ENCODE assay signal across 24 cellular contexts in the genomic region with DNA sequence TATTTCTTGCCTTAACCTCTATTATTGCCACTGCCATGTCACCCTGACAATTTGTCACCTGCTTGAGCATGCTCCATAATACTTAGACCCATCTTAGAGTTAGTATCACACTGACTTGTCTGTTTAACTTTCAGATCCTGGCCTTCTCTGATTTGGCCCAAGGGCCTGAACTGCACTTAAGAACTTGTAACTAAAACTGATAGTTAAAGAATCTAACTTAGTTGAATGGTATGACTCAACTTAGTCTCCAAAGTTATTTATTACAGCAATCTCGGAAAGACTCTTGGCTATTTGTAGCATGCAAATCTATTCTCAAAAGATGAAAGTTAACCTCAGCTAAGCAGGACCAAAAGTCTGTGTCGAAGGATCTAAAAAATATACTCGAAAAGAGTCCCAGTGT.
DNase-seq lines count a peak whose midpoint lies in the region; ATAC-seq, FAIRE-seq and TF ChIP-seq lines count a peak whose summit lies in the region.
"Had no signal": no experiment of that assay in that cellular context is flagged by ENCODE, and none has a peak within 500 bp of the region (broad histone marks: within the 10 kb centered on the region; RNA-seq: fewer than 3 reads in every experiment).

No MANE protein-coding gene starts in this region.

- H3K9me3 ChIP-seq in MM.1S (replicated peaks; ENCODE audit: insufficient read depth, low read length) = no peaks in the 10 kb centered on the region
- H3K9me3 ChIP-seq: BE2C, body of pancreas, Caco-2, colonic mucosa, left lung had no signal

- H3K36me3 ChIP-seq in MM.1S (replicated peaks; ENCODE audit: insufficient read depth, low read length) = no peaks in the 10 kb centered on the region
- H3K36me3 ChIP-seq: BE2C, colonic mucosa, left lung had no signal

- ATAC-seq in GM19025 (IDR thresholded peaks at IDR 0.05; ENCODE audit: low read depth, unreplicated experiment) (peak; percentile 72), HG02610 (IDR thresholded peaks at IDR 0.05; ENCODE audit: unreplicated experiment) (peak; percentile 39), HG03095 (IDR thresholded peaks at IDR 0.05; ENCODE audit: unreplicated experiment) (peak; percentile 62)
- ATAC-seq: activated CD4-positive, CD25-positive, alpha-beta regulatory T cell treated with anti-CD3 and anti-CD28 coated beads, Interleukin-2, amount 50 U/mL, for 24 hours; body of pancreas; left lung; SK-N-SH treated with all-trans-retinoic acid at 6 μM for 48 hours had no signal

- H2AFZ ChIP-seq in MM.1S (ENCODE audit: low read length) = no peak overlapping the region

- no peaks in the 10 kb centered on the region for H3K27me3 ChIP-seq in MM.1S (replicated peaks; ENCODE audit: insufficient read depth, low read length)
- H3K27me3 ChIP-seq: BE2C, body of pancreas, colonic mucosa, left lung had no signal

- no peaks in the 10 kb centered on the region for H3K4me1 ChIP-seq in MM.1S (ENCODE audit: low read length)
- H3K4me1 ChIP-seq: BE2C, Caco-2, colonic mucosa, left lung had no signal

- no peak overlapping the region for H3K4me3 ChIP-seq in MM.1S (ENCODE audit: low read length)
- H3K4me3 ChIP-seq: body of pancreas, colonic mucosa, left lung had no signal

- no peak overlapping the region for H3K27ac ChIP-seq in MM.1S (ENCODE audit: low read length)
- H3K27ac ChIP-seq: 22Rv1, colonic mucosa, left lung had no signal

- H3K9ac ChIP-seq in MM.1S (ENCODE audit: low read length) = no peak overlapping the region

- no peaks in the 10 kb centered on the region for H3K9me2 ChIP-seq in MM.1S (replicated peaks; ENCODE audit: insufficient read depth, low read length)

- H3K4me2 ChIP-seq in MM.1S (ENCODE audit: low read depth, low read length) = no peak overlapping the region

- H3F3A ChIP-seq in MM.1S (ENCODE audit: insufficient read depth, low read length) = no peaks in the 10 kb centered on the region

- DNase-seq in D721Med (ENCODE audit: insufficient read length, low spot score) = no peak
- DNase-seq in MV-4-11 (lab: John Stamatoyannopoulos, UW) = no peak
- DNase-seq in superior temporal gyrus (ENCODE audit: extremely low spot score) = no peak
- DNase-seq in HT-29 (ENCODE audit: low spot score) = no peak
- no peak for DNase-seq in MM.1S
- DNase-seq: activated naive CD8-positive, alpha-beta T cell treated with anti-CD3 and anti-CD28 coated beads, Interleukin-2, amount 10 ng/mL, durations not matched to agents 7 days and 5 days; BE2C; body of pancreas; Caco-2; colonic mucosa; KBM-7; left lung; NCI-H2081; NCI-H510A treated with DMSO at 0.1 percent for 48 hours; RPMI8226; stimulated activated CD4-positive, alpha-beta T cell treated with anti-CD3 and anti-CD28 coated beads, Interleukin-2, amount 100 ng/mL, for 48 hours had no signal

- H3K79me2 ChIP-seq in MM.1S (ENCODE audit: low read length) = no peaks in the 10 kb centered on the region

- FAIRE-seq in D721Med (lab: Jason Lieb, UNC) = peak; percentile 35
- FAIRE-seq: endometrium, H54 had no signal

- TF ChIP-seq CTCF in D721Med (IDR thresholded peaks at IDR 0.05; ENCODE audit: insufficient read depth, missing control alignments) (no peak), MM.1S (IDR thresholded peaks at IDR 0.05; ENCODE audit: low read length) (no peak)

- no peaks in the 10 kb centered on the region for H4K20me1 ChIP-seq in MM.1S (ENCODE audit: insufficient read depth, low read length)
